In genomic region chr1:59007429-59007819, GRCh38 we compare ENCODE assay signal across 16 cellular contexts.
A peak's percentile ranks its signal among the peaks of the same experiment; 100 is the strongest.
DNase-seq lines count a peak whose midpoint lies in the region; ATAC-seq and TF ChIP-seq lines count a peak whose summit lies in the region.
"Had no signal": no experiment of that assay in that cellular context is flagged by ENCODE, and none has a peak within 500 bp of the region (broad histone marks: within the 10 kb centered on the region; RNA-seq: fewer than 3 reads in every experiment).

No MANE protein-coding gene starts in this region.

- H3K9me3 Mint-ChIP-seq in nephron = no peaks in the 10 kb centered on the region
- H3K9me3 Mint-ChIP-seq: IgD-negative memory B cell had no signal

- H3F3A ChIP-seq in MM.1S (ENCODE audit: insufficient read depth, low read length) = peaks cover 23% of the 10 kb centered on the region

- H3K27ac ChIP-seq in MM.1S (ENCODE audit: low read length) = peak overlapping the region; percentile 44; the same call in 1 of the 2 replicates
- H3K27ac ChIP-seq in lower lobe of right lung = no peak overlapping the region
- H3K27ac ChIP-seq: SJCRH30, stomach had no signal

- H3K9me3 ChIP-seq in MM.1S (replicated peaks; ENCODE audit: insufficient read depth, low read length) = no peaks in the 10 kb centered on the region
- no peaks in the 10 kb centered on the region for H3K9me3 ChIP-seq in lower lobe of right lung
- H3K9me3 ChIP-seq: SJCRH30, stomach had no signal

- peak overlapping the region; percentile 57; the same call in 1 of the 2 replicates for H3K4me2 ChIP-seq in MM.1S (ENCODE audit: low read depth, low read length)

- H3K36me3 Mint-ChIP-seq in nephron (ENCODE audit: low read depth) = no peaks in the 10 kb centered on the region
- H3K36me3 Mint-ChIP-seq: IgD-negative memory B cell had no signal

- TF ChIP-seq CTCF in MM.1S (IDR thresholded peaks at IDR 0.05; ENCODE audit: low read length) (no peak), nephron (IDR thresholded peaks at IDR 0.05; ENCODE audit: unreplicated experiment in 3 of 3) (no peak), lower lobe of right lung (IDR thresholded peaks at IDR 0.05) (no peak)

- H4K20me1 ChIP-seq in MM.1S (ENCODE audit: insufficient read depth, low read length) = no peaks in the 10 kb centered on the region

- no peak for DNase-seq in MM.1S
- DNase-seq in COLO668 (lab: John Stamatoyannopoulos, UW; ENCODE audit: unreplicated experiment) = no peak
- no peak for DNase-seq in NCI-H2196 (lab: John Stamatoyannopoulos, UW; ENCODE audit: unreplicated experiment)
- no peak for DNase-seq in lower lobe of right lung
- DNase-seq: activated naive CD4-positive, alpha-beta T cell treated with anti-CD3 and anti-CD28 coated beads, Interleukin-2, amount 50 U/mL, for 16 hours; DMS 273 treated with DMSO at 0.1 percent for 48 hours; effector memory CD4-positive, alpha-beta T cell; mammary epithelial cell; NCI-H1092 treated with DMSO at 0.1 percent for 48 hours; SJCRH30; stomach had no signal

- no peak overlapping the region for H3K9ac ChIP-seq in MM.1S (ENCODE audit: low read length)

- no peaks in the 10 kb centered on the region for H3K79me2 ChIP-seq in MM.1S (ENCODE audit: low read length)

- H2AFZ ChIP-seq in MM.1S (ENCODE audit: low read length) = no peak overlapping the region

- intact Hi-C loops in lower lobe of right lung (cut with DNase I) = no loop called here

- ATAC-seq in GM19463 (IDR thresholded peaks at IDR 0.05; ENCODE audit: unreplicated experiment) (peak; percentile 11), HG02678 (IDR thresholded peaks at IDR 0.05; ENCODE audit: unreplicated experiment) (no peak), lower lobe of right lung (no peak)

- H3K27me3 Mint-ChIP-seq in nephron (ENCODE audit: low read depth) = no peaks in the 10 kb centered on the region
- H3K27me3 Mint-ChIP-seq: IgD-negative memory B cell had no signal

- H3K27me3 ChIP-seq in MM.1S (replicated peaks; ENCODE audit: insufficient read depth, low read length) = no peaks in the 10 kb centered on the region
- H3K27me3 ChIP-seq in lower lobe of right lung (ENCODE audit: low read depth) = no peaks in the 10 kb centered on the region
- H3K27me3 ChIP-seq: SJCRH30, stomach had no signal

- H3K4me3 Mint-ChIP-seq in nephron = no peak overlapping the region

- H3K4me3 ChIP-seq in GM08714 (ENCODE audit: low read length) = peak overlapping the region; percentile 28; the same call in 1 of the 2 replicates
- H3K4me3 ChIP-seq in MM.1S (ENCODE audit: low read length) = no peak overlapping the region
- H3K4me3 ChIP-seq in lower lobe of right lung = no peak overlapping the region
- H3K4me3 ChIP-seq: SJCRH30, stomach had no signal

- H3K4me1 ChIP-seq in MM.1S (ENCODE audit: low read length) (peaks cover 53% of the 10 kb centered on the region), lower lobe of right lung (peaks cover 8% of the 10 kb centered on the region)

- no peaks in the 10 kb centered on the region for H3K9me2 ChIP-seq in MM.1S (replicated peaks; ENCODE audit: insufficient read depth, low read length)

- H3K36me3 ChIP-seq in MM.1S (replicated peaks; ENCODE audit: insufficient read depth, low read length) (no peaks in the 10 kb centered on the region), lower lobe of right lung (no peaks in the 10 kb centered on the region)
- H3K36me3 ChIP-seq: SJCRH30, stomach had no signal

- H3K4me1 Mint-ChIP-seq in nephron = peaks cover 41% of the 10 kb centered on the region

- peak overlapping the region in 2 of 3 experiments; percentile 94 to 97 for H3K27ac Mint-ChIP-seq in nephron
